Comparison of ENCODE assay signal across 1 cellular context in genomic region chr5:143955140-143955539, GRCh38.
TF ChIP-seq lines count a peak whose summit lies in the region.

No MANE protein-coding gene starts in this region.

TF ChIP-seq in GM23338, 12 proteins besides CTCF, POLR2A, EP300 and RAD21 (continued from another document):
- TF ChIP-seq ETS1 (IDR thresholded peaks at IDR 0.05) (no peak), EZH2phosphoT487 (IDR thresholded peaks at IDR 0.05; ENCODE audit: unreplicated experiment) (no peak), JUNB (IDR thresholded peaks at IDR 0.05; ENCODE audit: unreplicated experiment) (no peak), CREB1 (CRISPR knock-in tag; IDR thresholded peaks at IDR 0.05; ENCODE audit: low read depth) (no peak), ZNF331 (CRISPR knock-in tag; IDR thresholded peaks at IDR 0.05; ENCODE audit: low read depth) (no peak), POLR2AphosphoS5 (IDR thresholded peaks at IDR 0.05; ENCODE audit: low read depth) (no peak)
- TF ChIP-seq, protein P1, sequence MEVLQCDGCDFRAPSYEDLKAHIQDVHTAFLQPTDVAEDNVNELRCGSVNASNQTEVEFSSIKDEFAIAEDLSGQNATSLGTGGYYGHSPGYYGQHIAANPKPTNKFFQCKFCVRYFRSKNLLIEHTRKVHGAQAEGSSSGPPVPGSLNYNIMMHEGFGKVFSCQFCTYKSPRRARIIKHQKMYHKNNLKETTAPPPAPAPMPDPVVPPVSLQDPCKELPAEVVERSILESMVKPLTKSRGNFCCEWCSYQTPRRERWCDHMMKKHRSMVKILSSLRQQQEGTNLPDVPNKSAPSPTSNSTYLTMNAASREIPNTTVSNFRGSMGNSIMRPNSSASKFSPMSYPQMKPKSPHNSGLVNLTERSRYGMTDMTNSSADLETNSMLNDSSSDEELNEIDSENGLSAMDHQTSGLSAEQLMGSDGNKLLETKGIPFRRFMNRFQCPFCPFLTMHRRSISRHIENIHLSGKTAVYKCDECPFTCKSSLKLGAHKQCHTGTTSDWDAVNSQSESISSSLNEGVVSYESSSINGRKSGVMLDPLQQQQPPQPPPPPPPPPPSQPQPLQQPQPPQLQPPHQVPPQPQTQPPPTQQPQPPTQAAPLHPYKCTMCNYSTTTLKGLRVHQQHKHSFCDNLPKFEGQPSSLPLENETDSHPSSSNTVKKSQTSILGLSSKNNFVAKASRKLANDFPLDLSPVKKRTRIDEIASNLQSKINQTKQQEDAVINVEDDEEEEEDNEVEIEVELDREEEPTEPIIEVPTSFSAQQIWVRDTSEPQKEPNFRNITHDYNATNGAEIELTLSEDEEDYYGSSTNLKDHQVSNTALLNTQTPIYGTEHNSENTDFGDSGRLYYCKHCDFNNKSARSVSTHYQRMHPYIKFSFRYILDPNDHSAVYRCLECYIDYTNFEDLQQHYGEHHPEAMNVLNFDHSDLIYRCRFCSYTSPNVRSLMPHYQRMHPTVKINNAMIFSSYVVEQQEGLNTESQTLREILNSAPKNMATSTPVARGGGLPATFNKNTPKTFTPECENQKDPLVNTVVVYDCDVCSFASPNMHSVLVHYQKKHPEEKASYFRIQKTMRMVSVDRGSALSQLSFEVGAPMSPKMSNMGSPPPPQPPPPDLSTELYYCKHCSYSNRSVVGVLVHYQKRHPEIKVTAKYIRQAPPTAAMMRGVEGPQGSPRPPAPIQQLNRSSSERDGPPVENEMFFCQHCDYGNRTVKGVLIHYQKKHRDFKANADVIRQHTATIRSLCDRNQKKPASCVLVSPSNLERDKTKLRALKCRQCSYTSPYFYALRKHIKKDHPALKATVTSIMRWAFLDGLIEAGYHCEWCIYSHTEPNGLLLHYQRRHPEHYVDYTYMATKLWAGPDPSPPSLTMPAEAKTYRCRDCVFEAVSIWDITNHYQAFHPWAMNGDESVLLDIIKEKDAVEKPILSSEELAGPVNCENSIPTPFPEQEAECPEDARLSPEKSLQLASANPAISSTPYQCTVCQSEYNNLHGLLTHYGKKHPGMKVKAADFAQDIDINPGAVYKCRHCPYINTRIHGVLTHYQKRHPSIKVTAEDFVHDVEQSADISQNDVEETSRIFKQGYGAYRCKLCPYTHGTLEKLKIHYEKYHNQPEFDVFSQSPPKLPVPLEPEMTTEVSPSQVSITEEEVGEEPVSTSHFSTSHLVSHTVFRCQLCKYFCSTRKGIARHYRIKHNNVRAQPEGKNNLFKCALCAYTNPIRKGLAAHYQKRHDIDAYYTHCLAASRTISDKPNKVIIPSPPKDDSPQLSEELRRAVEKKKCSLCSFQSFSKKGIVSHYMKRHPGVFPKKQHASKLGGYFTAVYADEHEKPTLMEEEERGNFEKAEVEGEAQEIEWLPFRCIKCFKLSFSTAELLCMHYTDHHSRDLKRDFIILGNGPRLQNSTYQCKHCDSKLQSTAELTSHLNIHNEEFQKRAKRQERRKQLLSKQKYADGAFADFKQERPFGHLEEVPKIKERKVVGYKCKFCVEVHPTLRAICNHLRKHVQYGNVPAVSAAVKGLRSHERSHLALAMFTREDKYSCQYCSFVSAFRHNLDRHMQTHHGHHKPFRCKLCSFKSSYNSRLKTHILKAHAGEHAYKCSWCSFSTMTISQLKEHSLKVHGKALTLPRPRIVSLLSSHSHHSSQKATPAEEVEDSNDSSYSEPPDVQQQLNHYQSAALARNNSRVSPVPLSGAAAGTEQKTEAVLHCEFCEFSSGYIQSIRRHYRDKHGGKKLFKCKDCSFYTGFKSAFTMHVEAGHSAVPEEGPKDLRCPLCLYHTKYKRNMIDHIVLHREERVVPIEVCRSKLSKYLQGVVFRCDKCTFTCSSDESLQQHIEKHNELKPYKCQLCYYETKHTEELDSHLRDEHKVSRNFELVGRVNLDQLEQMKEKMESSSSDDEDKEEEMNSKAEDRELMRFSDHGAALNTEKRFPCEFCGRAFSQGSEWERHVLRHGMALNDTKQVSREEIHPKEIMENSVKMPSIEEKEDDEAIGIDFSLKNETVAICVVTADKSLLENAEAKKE (CRISPR knock-in tag; IDR thresholded peaks at IDR 0.05): no peak
